In genomic region chr2:234488913-234489451, GRCh38 we compare ENCODE assay signal across 8 cellular contexts. TPM values are rescaled to one million over a fixed set of nuclear protein-coding genes. Genes with fewer than 3 reads are reported as not detected.
DNase-seq lines count a peak whose midpoint lies in the region; ATAC-seq and TF ChIP-seq lines count a peak whose summit lies in the region.

No MANE protein-coding gene starts in this region.

- TF ChIP-seq CTCF in CD8-positive, alpha-beta T cell (IDR thresholded peaks at IDR 0.05): no peak
- no peak for TF ChIP-seq CTCF in MCF 10A (IDR thresholded peaks at IDR 0.05; ENCODE audit: unreplicated experiment)

- H3K36me3 ChIP-seq in CD8-positive, alpha-beta T cell (ENCODE audit: insufficient read depth, low read length): peaks cover 4% of the 10 kb centered on the region

- H3K27ac Mint-ChIP-seq in CD8-positive, alpha-beta T cell: peak overlapping the region; percentile 98
- peak overlapping the region; percentile 99 for H3K27ac Mint-ChIP-seq in dendritic cell treated with granulocyte-macrophage colony-stimulating factor and Interleukin-4, amounts not matched to agents 40 ng/mL and 50 ng/mL, for 4 days
- H3K27ac Mint-ChIP-seq in MCF 10A (ENCODE audit: low read depth, unreplicated experiment): no peak overlapping the region

- BruUV-seq in MCF 10A (replicated peaks; lab: Mats Ljungman, UMichigan): no TSS peak

- H3K4me3 ChIP-seq in CD8-positive, alpha-beta T cell (ENCODE audit: low read depth, low read length): peak overlapping the region; percentile 32

- intact Hi-C loops in CD8-positive, alpha-beta T cell (cut with DNase I, micrococcal nuclease): loop anchor here (1.0 to 2.0 kb wide), 5 partner anchors 8 to 196 kb away; partner anchors contain the start of gene ARL4C (in 1 of the 2)
- intact Hi-C loops in dendritic cell treated with granulocyte-macrophage colony-stimulating factor and Interleukin-4, amounts not matched to agents 40 ng/mL and 50 ng/mL, for 4 days (cut with micrococcal nuclease): no loop called here
- intact Hi-C loops in MCF 10A (cut with micrococcal nuclease): no loop called here

- POLR2A ChIA-PET in CD8-positive, alpha-beta T cell (lab: Charles Lee): interaction anchor here (0.7 to 3.1 kb wide), 10 partner anchors 26 to 499 kb away, joined by 3 to 13 read pairs (median 5); no protein-coding TSS in a partner anchor
- POLR2A ChIA-PET in MCF 10A (lab: Yijun Ruan, JAX): interaction anchor here (0.5 kb wide), 1 partner anchor 981 kb away, joined by 3 read pairs; no protein-coding TSS in a partner anchor

- no peaks in the 10 kb centered on the region for H3K27me3 Mint-ChIP-seq in CD8-positive, alpha-beta T cell (ENCODE audit: low read depth)
- no peaks in the 10 kb centered on the region for H3K27me3 Mint-ChIP-seq in dendritic cell treated with granulocyte-macrophage colony-stimulating factor and Interleukin-4, amounts not matched to agents 40 ng/mL and 50 ng/mL, for 4 days
- H3K27me3 Mint-ChIP-seq in MCF 10A (ENCODE audit: insufficient read depth, unreplicated experiment): no peaks in the 10 kb centered on the region

- peak; percentile 43 to 89 (median 73) for DNase-seq in CD8-positive, alpha-beta T cell
- DNase-seq in T-helper 2 cell: peak in 4 of 5 experiments; percentile 43 to 96 (median 80)
- DNase-seq in NCI-H1417 treated with DMSO at 0.1 percent for 48 hours (lab: John Stamatoyannopoulos, UW): no peak
- DNase-seq in NCI-H226: no peak
- no peak for DNase-seq in MCF 10A (ENCODE audit: unreplicated experiment)
- DNase-seq in EL: no peak

- no peaks in the 10 kb centered on the region for H3K9me3 Mint-ChIP-seq in CD8-positive, alpha-beta T cell
- no peaks in the 10 kb centered on the region for H3K9me3 Mint-ChIP-seq in dendritic cell treated with granulocyte-macrophage colony-stimulating factor and Interleukin-4, amounts not matched to agents 40 ng/mL and 50 ng/mL, for 4 days
- no peaks in the 10 kb centered on the region for H3K9me3 Mint-ChIP-seq in MCF 10A (ENCODE audit: unreplicated experiment)

- no peaks in the 10 kb centered on the region for H3K27me3 ChIP-seq in CD8-positive, alpha-beta T cell (ENCODE audit: insufficient read depth, low read length)

- CTCF ChIA-PET in CD8-positive, alpha-beta T cell (lab: Charles Lee): interaction anchor here (0.7 to 2.7 kb wide), 4 partner anchors 11 to 200 kb away, joined by 3 to 11 read pairs (median 4); no protein-coding TSS in a partner anchor
- CTCF ChIA-PET in MCF 10A (lab: Yijun Ruan, JAX): no interaction called here

- H3K4me3 Mint-ChIP-seq in CD8-positive, alpha-beta T cell: peak overlapping the region; percentile 85
- H3K4me3 Mint-ChIP-seq in dendritic cell treated with granulocyte-macrophage colony-stimulating factor and Interleukin-4, amounts not matched to agents 40 ng/mL and 50 ng/mL, for 4 days: peak overlapping the region; percentile 23
- H3K4me3 Mint-ChIP-seq in MCF 10A (ENCODE audit: unreplicated experiment): no peak overlapping the region

- peaks cover 82% of the 10 kb centered on the region for H3K4me1 ChIP-seq in CD8-positive, alpha-beta T cell (ENCODE audit: insufficient read depth, low read length)

- peak; percentile 76 for ATAC-seq in CD8-positive, alpha-beta T cell
- ATAC-seq in GM21825 (IDR thresholded peaks at IDR 0.05; ENCODE audit: unreplicated experiment): peak; percentile 74

- no peaks in the 10 kb centered on the region for H3K9me3 ChIP-seq in CD8-positive, alpha-beta T cell (ENCODE audit: low read length)

- H3K4me1 Mint-ChIP-seq in CD8-positive, alpha-beta T cell (ENCODE audit: low read depth): peaks cover 89% of the 10 kb centered on the region
- peaks cover 68% of the 10 kb centered on the region for H3K4me1 Mint-ChIP-seq in dendritic cell treated with granulocyte-macrophage colony-stimulating factor and Interleukin-4, amounts not matched to agents 40 ng/mL and 50 ng/mL, for 4 days (ENCODE audit: low read depth)
- peaks cover 11% of the 10 kb centered on the region for H3K4me1 Mint-ChIP-seq in MCF 10A (ENCODE audit: insufficient read depth, unreplicated experiment)

- peak overlapping the region; percentile 70 for H3K27ac ChIP-seq in CD8-positive, alpha-beta T cell (ENCODE audit: low read depth, low read length)

- peaks cover 61% of the 10 kb centered on the region for H3K36me3 Mint-ChIP-seq in CD8-positive, alpha-beta T cell
- H3K36me3 Mint-ChIP-seq in dendritic cell treated with granulocyte-macrophage colony-stimulating factor and Interleukin-4, amounts not matched to agents 40 ng/mL and 50 ng/mL, for 4 days (ENCODE audit: low read depth): peaks cover 91% of the 10 kb centered on the region
- no peaks in the 10 kb centered on the region for H3K36me3 Mint-ChIP-seq in MCF 10A (ENCODE audit: insufficient read depth, unreplicated experiment)

RNA-seq across cellular contexts. Expression of gene ARL4C, which starts 7.9 kb away (rescaled TPM):
- 100 to 1,000 TPM; 484 to 496 TPM for total RNA-seq in CD8-positive, alpha-beta T cell
- 3.5 and 6.4 TPM in 2 replicates for total RNA-seq in MCF 10A (2022)

Comparison
In these comparisons a context has a peak if more than half of its experiments do, and no peak if none do; other contexts are left out.
1. DNase-seq: peak in CD8-positive, alpha-beta T cell (7 of 7) and T-helper 2 cell (4 of 5); none in NCI-H1417 treated with DMSO at 0.1 percent for 48 hours (single experiment), NCI-H226 (single experiment), MCF 10A (single experiment) and EL (single experiment).
2. RNA of gene ARL4C, which starts 7.9 kb away (total RNA-seq): 484 to 496 TPM in CD8-positive, alpha-beta T cell; 3.5 to 6.4 TPM in MCF 10A; every median in the first group is over 10 times any median in the second.
3. intact Hi-C loops: an anchor here in CD8-positive, alpha-beta T cell (1.0 to 2.0 kb wide); none called in dendritic cell treated with granulocyte-macrophage colony-stimulating factor and Interleukin-4, amounts not matched to agents 40 ng/mL and 50 ng/mL, for 4 days and MCF 10A.